20 cellular contexts compared by ENCODE assay signal in the genomic region with DNA sequence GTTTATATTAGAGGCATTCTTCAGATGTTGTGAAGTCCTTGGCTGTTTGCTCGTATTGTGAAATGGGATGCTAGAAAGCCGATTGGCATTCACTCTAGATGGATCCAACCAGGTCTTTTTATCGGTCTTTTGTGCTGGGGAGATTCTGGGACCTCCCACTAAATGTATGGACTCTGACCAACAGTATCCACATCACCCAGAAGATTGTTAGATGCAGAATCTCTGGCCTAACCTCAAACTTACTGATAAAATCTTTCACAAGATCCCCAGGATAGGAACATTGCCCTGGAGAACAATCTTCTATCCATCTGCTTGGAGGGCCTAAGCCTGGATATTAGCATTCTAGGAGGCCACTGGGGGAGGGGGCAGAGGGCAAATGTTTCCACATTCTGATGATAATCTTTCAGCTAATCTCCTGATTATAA.
DNase-seq lines count a peak whose midpoint lies in the region; ATAC-seq lines count a peak whose summit lies in the region.
"Had no signal": no experiment of that assay in that cellular context is flagged by ENCODE, and none has a peak within 500 bp of the region (broad histone marks: within the 10 kb centered on the region; RNA-seq: fewer than 3 reads in every experiment).

No MANE protein-coding gene starts in this region.

- H3K27me3 Mint-ChIP-seq in stimulated activated naive B cell treated with anti-CD40 and anti-IgM and Interleukin-4, amounts not matched to agents 10 μg/mL and 1 μg/mL and 100 μg/mL, for 72 hours, result no peaks in the 10 kb centered on the region
- H3K27me3 Mint-ChIP-seq: CD4-positive, alpha-beta memory T cell had no signal

- H2AK5ac ChIP-seq in mesendoderm (ENCODE audit: low read length), result no peak overlapping the region

- H2BK15ac ChIP-seq in mesendoderm (replicated peaks; ENCODE audit: low read depth), result no peak overlapping the region

- H2BK5ac ChIP-seq in mesendoderm (ENCODE audit: low read length), result no peak overlapping the region

- H3K79me1 ChIP-seq in mesendoderm (ENCODE audit: low read length), result no peaks in the 10 kb centered on the region

- H4K8ac ChIP-seq in mesendoderm (ENCODE audit: low read depth, low read length), result no peak overlapping the region

- H3K23ac ChIP-seq in mesendoderm (ENCODE audit: low read length), result no peak overlapping the region

- H3K27me3 ChIP-seq in SJCRH30 (no peaks in the 10 kb centered on the region), mesendoderm (ENCODE audit: insufficient read depth, low read length, poor library complexity) (no peaks in the 10 kb centered on the region)
- H3K27me3 ChIP-seq: BLaER1, Peyer's patch, SJSA1 had no signal

- no peak overlapping the region for H3K27ac Mint-ChIP-seq in stimulated activated naive B cell treated with anti-CD40 and anti-IgM and Interleukin-4, amounts not matched to agents 10 μg/mL and 1 μg/mL and 100 μg/mL, for 72 hours
- H3K27ac Mint-ChIP-seq: CD4-positive, alpha-beta memory T cell; H9 had no signal

- DNase-seq in SJCRH30 (peak; percentile 69 to 74), fibroblast of gingiva (ENCODE audit: low read depth) (peak; percentile 56), mesendoderm (peak; percentile 63), NCI-H69 (lab: John Stamatoyannopoulos, UW) (no peak), RPMI8226 (no peak), SKM-1 treated with dmso at 0.1 percent for 144 hours (lab: John Stamatoyannopoulos, UW; ENCODE audit: unreplicated experiment) (no peak)
- DNase-seq in stimulated activated naive B cell treated with anti-CD40 and anti-IgM and Interleukin-4, amounts not matched to agents 10 μg/mL and 1 μg/mL and 100 μg/mL, for 72 hours, result no peak
- DNase-seq: CD4-positive, alpha-beta memory T cell; DMS153; H9; NCI-H1105; NCI-H146; NCI-H2029; NCI-H226; NCI-H510A treated with DMSO at 0.1 percent for 48 hours; NCI-H774; Peyer's patch had no signal

- H3K4me3 ChIP-seq in SJCRH30 (no peak overlapping the region), mesendoderm (ENCODE audit: low read length) (no peak overlapping the region)
- H3K4me3 ChIP-seq: BLaER1, Peyer's patch, SJSA1 had no signal

- no peak overlapping the region for H4K5ac ChIP-seq in mesendoderm (ENCODE audit: low read length)

- no peak overlapping the region for H3K4ac ChIP-seq in mesendoderm (ENCODE audit: low read depth, low read length)

- no peak overlapping the region for H3K18ac ChIP-seq in mesendoderm (ENCODE audit: low read length)

- no peaks in the 10 kb centered on the region for H3K4me1 Mint-ChIP-seq in stimulated activated naive B cell treated with anti-CD40 and anti-IgM and Interleukin-4, amounts not matched to agents 10 μg/mL and 1 μg/mL and 100 μg/mL, for 72 hours
- H3K4me1 Mint-ChIP-seq: CD4-positive, alpha-beta memory T cell had no signal

- peaks cover 2% of the 10 kb centered on the region for H3K79me2 ChIP-seq in mesendoderm (ENCODE audit: control insufficient read depth, insufficient read depth, low read length)

- no peak overlapping the region for H3K27ac ChIP-seq in SJCRH30
- no peak overlapping the region for H3K27ac ChIP-seq in mesendoderm (ENCODE audit: low read depth, low read length)
- H3K27ac ChIP-seq: BLaER1, KMS-11, Peyer's patch, SJSA1 had no signal

- no peak overlapping the region for H3K4me2 ChIP-seq in mesendoderm (ENCODE audit: low read length)
- H3K4me2 ChIP-seq: BLaER1, KMS-11 had no signal

- no peak overlapping the region for H3K56ac ChIP-seq in mesendoderm (ENCODE audit: low read length)

- H3K4me3 Mint-ChIP-seq in stimulated activated naive B cell treated with anti-CD40 and anti-IgM and Interleukin-4, amounts not matched to agents 10 μg/mL and 1 μg/mL and 100 μg/mL, for 72 hours, result no peak overlapping the region
- H3K4me3 Mint-ChIP-seq: CD4-positive, alpha-beta memory T cell; H9 had no signal

- no peaks in the 10 kb centered on the region for H3K36me3 Mint-ChIP-seq in stimulated activated naive B cell treated with anti-CD40 and anti-IgM and Interleukin-4, amounts not matched to agents 10 μg/mL and 1 μg/mL and 100 μg/mL, for 72 hours
- H3K36me3 Mint-ChIP-seq: CD4-positive, alpha-beta memory T cell had no signal

- H3K4me1 ChIP-seq in SJCRH30, result peaks cover 8% of the 10 kb centered on the region; the same call in 1 of the 2 replicates
- no peaks in the 10 kb centered on the region for H3K4me1 ChIP-seq in mesendoderm (ENCODE audit: control insufficient read depth, low read depth, low read length)
- H3K4me1 ChIP-seq: BLaER1, Peyer's patch, SJSA1 had no signal

- no peaks in the 10 kb centered on the region for H3K36me3 ChIP-seq in SJCRH30
- no peaks in the 10 kb centered on the region for H3K36me3 ChIP-seq in mesendoderm (ENCODE audit: control insufficient read depth, insufficient read depth, low read length)
- H3K36me3 ChIP-seq: BLaER1, Peyer's patch, SJSA1 had no signal

- no peak overlapping the region for H2BK120ac ChIP-seq in mesendoderm (ENCODE audit: low read depth, low read length)

- no CpG with 5 or more reads among the region's 3 CpGs for WGBS in mesendoderm (ENCODE audit: extremely low coverage, insufficient coverage, low lambda C conversion rate)

- ATAC-seq in stimulated activated naive B cell treated with anti-CD40 and anti-IgM and Interleukin-4, amounts not matched to agents 10 μg/mL and 1 μg/mL and 100 μg/mL, for 72 hours (replicated peaks), result no peak

- peaks cover 2% of the 10 kb centered on the region; the same call in 1 of the 2 replicates for H3K9me3 ChIP-seq in SJCRH30 (replicated peaks)
- H3K9me3 ChIP-seq: BLaER1, Peyer's patch had no signal

- H3K9me3 Mint-ChIP-seq in stimulated activated naive B cell treated with anti-CD40 and anti-IgM and Interleukin-4, amounts not matched to agents 10 μg/mL and 1 μg/mL and 100 μg/mL, for 72 hours, result peaks cover 0 to 3% of the 10 kb centered on the region in 2 donors

- H3K9ac ChIP-seq in mesendoderm (ENCODE audit: low read length), result no peak overlapping the region
- H3K9ac ChIP-seq: BLaER1, KMS-11 had no signal

Comparison
In these comparisons a context has a peak if more than half of its experiments do, and no peak if none do; other contexts are left out.
1. DNase-seq: peak in SJCRH30 (2 of 2), fibroblast of gingiva (single experiment) and mesendoderm (single experiment); none in NCI-H69 (single experiment), RPMI8226 (single experiment), SKM-1 treated with dmso at 0.1 percent for 144 hours (single experiment) and stimulated activated naive B cell treated with anti-CD40 and anti-IgM and Interleukin-4, amounts not matched to agents 10 μg/mL and 1 μg/mL and 100 μg/mL, for 72 hours (single experiment).